In the genomic region with DNA sequence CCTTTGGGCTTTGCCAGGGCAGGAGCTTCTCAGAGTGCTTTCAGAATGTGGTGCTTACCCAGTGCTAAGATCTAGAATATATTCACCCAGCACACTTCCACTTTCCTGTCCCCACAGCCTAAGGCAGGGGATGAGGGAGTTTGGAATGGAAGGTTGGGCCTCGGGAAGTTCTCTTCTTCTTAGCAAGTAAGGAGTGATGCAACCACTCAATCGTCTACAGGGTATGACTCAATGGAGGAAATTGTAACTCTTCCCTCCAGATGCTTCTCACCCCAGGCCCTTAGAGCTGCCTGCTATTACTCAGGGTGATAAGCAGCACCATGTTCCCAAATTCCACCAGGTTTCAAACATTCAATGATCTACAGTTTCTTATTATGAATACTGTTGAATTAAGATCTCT, we compare ENCODE assay signal across 1 cellular context.
TF ChIP-seq lines count a peak whose summit lies in the region.

No MANE protein-coding gene starts in this region.

TF ChIP-seq in GM23338, 12 proteins besides CTCF, POLR2A, EP300 and RAD21 (continued from another document):
- TF ChIP-seq, protein P1, sequence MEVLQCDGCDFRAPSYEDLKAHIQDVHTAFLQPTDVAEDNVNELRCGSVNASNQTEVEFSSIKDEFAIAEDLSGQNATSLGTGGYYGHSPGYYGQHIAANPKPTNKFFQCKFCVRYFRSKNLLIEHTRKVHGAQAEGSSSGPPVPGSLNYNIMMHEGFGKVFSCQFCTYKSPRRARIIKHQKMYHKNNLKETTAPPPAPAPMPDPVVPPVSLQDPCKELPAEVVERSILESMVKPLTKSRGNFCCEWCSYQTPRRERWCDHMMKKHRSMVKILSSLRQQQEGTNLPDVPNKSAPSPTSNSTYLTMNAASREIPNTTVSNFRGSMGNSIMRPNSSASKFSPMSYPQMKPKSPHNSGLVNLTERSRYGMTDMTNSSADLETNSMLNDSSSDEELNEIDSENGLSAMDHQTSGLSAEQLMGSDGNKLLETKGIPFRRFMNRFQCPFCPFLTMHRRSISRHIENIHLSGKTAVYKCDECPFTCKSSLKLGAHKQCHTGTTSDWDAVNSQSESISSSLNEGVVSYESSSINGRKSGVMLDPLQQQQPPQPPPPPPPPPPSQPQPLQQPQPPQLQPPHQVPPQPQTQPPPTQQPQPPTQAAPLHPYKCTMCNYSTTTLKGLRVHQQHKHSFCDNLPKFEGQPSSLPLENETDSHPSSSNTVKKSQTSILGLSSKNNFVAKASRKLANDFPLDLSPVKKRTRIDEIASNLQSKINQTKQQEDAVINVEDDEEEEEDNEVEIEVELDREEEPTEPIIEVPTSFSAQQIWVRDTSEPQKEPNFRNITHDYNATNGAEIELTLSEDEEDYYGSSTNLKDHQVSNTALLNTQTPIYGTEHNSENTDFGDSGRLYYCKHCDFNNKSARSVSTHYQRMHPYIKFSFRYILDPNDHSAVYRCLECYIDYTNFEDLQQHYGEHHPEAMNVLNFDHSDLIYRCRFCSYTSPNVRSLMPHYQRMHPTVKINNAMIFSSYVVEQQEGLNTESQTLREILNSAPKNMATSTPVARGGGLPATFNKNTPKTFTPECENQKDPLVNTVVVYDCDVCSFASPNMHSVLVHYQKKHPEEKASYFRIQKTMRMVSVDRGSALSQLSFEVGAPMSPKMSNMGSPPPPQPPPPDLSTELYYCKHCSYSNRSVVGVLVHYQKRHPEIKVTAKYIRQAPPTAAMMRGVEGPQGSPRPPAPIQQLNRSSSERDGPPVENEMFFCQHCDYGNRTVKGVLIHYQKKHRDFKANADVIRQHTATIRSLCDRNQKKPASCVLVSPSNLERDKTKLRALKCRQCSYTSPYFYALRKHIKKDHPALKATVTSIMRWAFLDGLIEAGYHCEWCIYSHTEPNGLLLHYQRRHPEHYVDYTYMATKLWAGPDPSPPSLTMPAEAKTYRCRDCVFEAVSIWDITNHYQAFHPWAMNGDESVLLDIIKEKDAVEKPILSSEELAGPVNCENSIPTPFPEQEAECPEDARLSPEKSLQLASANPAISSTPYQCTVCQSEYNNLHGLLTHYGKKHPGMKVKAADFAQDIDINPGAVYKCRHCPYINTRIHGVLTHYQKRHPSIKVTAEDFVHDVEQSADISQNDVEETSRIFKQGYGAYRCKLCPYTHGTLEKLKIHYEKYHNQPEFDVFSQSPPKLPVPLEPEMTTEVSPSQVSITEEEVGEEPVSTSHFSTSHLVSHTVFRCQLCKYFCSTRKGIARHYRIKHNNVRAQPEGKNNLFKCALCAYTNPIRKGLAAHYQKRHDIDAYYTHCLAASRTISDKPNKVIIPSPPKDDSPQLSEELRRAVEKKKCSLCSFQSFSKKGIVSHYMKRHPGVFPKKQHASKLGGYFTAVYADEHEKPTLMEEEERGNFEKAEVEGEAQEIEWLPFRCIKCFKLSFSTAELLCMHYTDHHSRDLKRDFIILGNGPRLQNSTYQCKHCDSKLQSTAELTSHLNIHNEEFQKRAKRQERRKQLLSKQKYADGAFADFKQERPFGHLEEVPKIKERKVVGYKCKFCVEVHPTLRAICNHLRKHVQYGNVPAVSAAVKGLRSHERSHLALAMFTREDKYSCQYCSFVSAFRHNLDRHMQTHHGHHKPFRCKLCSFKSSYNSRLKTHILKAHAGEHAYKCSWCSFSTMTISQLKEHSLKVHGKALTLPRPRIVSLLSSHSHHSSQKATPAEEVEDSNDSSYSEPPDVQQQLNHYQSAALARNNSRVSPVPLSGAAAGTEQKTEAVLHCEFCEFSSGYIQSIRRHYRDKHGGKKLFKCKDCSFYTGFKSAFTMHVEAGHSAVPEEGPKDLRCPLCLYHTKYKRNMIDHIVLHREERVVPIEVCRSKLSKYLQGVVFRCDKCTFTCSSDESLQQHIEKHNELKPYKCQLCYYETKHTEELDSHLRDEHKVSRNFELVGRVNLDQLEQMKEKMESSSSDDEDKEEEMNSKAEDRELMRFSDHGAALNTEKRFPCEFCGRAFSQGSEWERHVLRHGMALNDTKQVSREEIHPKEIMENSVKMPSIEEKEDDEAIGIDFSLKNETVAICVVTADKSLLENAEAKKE (CRISPR knock-in tag; IDR thresholded peaks at IDR 0.05), result no peak
- TF ChIP-seq, protein P2, sequence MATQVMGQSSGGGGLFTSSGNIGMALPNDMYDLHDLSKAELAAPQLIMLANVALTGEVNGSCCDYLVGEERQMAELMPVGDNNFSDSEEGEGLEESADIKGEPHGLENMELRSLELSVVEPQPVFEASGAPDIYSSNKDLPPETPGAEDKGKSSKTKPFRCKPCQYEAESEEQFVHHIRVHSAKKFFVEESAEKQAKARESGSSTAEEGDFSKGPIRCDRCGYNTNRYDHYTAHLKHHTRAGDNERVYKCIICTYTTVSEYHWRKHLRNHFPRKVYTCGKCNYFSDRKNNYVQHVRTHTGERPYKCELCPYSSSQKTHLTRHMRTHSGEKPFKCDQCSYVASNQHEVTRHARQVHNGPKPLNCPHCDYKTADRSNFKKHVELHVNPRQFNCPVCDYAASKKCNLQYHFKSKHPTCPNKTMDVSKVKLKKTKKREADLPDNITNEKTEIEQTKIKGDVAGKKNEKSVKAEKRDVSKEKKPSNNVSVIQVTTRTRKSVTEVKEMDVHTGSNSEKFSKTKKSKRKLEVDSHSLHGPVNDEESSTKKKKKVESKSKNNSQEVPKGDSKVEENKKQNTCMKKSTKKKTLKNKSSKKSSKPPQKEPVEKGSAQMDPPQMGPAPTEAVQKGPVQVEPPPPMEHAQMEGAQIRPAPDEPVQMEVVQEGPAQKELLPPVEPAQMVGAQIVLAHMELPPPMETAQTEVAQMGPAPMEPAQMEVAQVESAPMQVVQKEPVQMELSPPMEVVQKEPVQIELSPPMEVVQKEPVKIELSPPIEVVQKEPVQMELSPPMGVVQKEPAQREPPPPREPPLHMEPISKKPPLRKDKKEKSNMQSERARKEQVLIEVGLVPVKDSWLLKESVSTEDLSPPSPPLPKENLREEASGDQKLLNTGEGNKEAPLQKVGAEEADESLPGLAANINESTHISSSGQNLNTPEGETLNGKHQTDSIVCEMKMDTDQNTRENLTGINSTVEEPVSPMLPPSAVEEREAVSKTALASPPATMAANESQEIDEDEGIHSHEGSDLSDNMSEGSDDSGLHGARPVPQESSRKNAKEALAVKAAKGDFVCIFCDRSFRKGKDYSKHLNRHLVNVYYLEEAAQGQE (IDR thresholded peaks at IDR 0.05; ENCODE audit: unreplicated experiment), result no peak
